ENCODE assay signal across 2 cellular contexts in the genomic region with DNA sequence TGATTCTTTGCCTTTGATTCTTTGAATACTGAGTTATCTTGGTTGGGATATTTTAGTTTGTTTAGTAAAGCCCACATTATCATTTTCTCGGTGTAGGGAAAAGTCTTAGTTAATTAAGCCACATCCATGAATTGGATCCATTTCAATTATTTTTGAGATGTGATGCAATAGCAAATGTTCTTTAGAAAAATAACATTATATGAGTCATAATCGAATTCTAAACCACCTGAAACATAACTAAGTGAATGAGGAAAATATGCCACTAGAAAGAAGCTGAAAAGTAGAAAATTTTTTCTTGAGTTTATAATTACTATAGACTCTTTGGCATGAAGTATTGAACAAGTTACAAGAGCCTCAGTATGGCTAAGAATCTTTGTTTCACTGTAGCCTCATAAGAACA.
TF ChIP-seq lines count a peak whose summit lies in the region.

No MANE protein-coding gene starts in this region.

TF ChIP-seq in IMR-90, 13 proteins besides CTCF, POLR2A, EP300 and RAD21:
- TF ChIP-seq, protein P1, sequence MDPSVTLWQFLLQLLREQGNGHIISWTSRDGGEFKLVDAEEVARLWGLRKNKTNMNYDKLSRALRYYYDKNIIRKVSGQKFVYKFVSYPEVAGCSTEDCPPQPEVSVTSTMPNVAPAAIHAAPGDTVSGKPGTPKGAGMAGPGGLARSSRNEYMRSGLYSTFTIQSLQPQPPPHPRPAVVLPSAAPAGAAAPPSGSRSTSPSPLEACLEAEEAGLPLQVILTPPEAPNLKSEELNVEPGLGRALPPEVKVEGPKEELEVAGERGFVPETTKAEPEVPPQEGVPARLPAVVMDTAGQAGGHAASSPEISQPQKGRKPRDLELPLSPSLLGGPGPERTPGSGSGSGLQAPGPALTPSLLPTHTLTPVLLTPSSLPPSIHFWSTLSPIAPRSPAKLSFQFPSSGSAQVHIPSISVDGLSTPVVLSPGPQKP (IDR thresholded peaks at IDR 0.05; ENCODE audit: borderline replicate concordance, low read depth, low read length): no peak
- TF ChIP-seq CEBPB (IDR thresholded peaks at IDR 0.05; ENCODE audit: low read depth, low read length): peak; percentile 73; the same call in 1 of the 2 replicates
- TF ChIP-seq MAZ (IDR thresholded peaks at IDR 0.05; ENCODE audit: borderline replicate concordance, low read depth, low read length): no peak
- no peak for TF ChIP-seq FOS (IDR thresholded peaks at IDR 0.05; ENCODE audit: low read depth, low read length)
- no peak for TF ChIP-seq NFE2L2 (IDR thresholded peaks at IDR 0.05; ENCODE audit: low read depth, low read length)
- TF ChIP-seq SMC3 (IDR thresholded peaks at IDR 0.05; ENCODE audit: low read depth, low read length): no peak
- TF ChIP-seq BHLHE40 (IDR thresholded peaks at IDR 0.05; ENCODE audit: low read depth, low read length): no peak

TF ChIP-seq in K562, 482 proteins besides CTCF, POLR2A, EP300 and RAD21:
- TF ChIP-seq, protein P2, sequence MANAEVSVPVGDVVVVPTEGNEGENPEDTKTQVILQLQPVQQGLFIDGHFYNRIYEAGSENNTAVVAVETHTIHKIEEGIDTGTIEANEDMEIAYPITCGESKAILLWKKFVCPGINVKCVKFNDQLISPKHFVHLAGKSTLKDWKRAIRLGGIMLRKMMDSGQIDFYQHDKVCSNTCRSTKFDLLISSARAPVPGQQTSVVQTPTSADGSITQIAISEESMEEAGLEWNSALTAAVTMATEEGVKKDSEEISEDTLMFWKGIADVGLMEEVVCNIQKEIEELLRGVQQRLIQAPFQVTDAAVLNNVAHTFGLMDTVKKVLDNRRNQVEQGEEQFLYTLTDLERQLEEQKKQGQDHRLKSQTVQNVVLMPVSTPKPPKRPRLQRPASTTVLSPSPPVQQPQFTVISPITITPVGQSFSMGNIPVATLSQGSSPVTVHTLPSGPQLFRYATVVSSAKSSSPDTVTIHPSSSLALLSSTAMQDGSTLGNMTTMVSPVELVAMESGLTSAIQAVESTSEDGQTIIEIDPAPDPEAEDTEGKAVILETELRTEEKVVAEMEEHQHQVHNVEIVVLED (CRISPR knock-in tag; IDR thresholded peaks at IDR 0.05): no peak
- TF ChIP-seq PHF21A (IDR thresholded peaks at IDR 0.05; ENCODE audit: borderline replicate concordance, low read depth) (no peak), TARDBP (IDR thresholded peaks at IDR 0.05) (no peak), MAFG (tag; conservative IDR thresholded peaks at IDR 0.05) (no peak), ZNF224 (CRISPR knock-in tag; IDR thresholded peaks at IDR 0.05) (no peak), CEBPG (CRISPR knock-in tag; IDR thresholded peaks at IDR 0.05) (no peak), CEBPG (tag; conservative IDR thresholded peaks at IDR 0.05 in 1 of 2, IDR thresholded peaks at IDR 0.05 in 1 of 2) (peak; percentile 21 to 62; a peak in 2 of 4 replicates)
